Comparison of ENCODE assay signal across 24 cellular contexts in the genomic region with DNA sequence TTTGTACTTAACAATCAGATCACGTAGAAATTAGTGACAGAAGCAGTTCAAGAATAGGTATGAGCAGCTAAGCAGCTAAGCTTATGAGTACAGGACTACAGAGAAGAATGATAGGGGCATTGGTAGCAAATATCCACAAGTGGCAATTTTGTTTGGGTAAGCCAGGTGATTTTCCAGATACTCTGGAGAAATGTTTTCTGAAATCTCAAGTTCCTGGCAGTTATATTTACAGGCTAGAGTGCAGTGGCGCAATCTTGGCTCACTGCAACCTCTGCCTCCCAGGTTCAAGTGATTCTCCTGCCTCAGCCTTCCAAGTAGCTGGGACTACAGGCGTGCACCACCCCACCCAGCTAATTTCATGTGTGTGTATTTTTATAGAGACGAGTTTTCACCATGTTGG. TPM values are rescaled to one million over a fixed set of nuclear protein-coding genes. Genes with fewer than 3 reads are reported as not detected.
DNase-seq lines count a peak whose midpoint lies in the region; ATAC-seq and TF ChIP-seq lines count a peak whose summit lies in the region.
"Had no signal": no experiment of that assay in that cellular context is flagged by ENCODE, and none has a peak within 500 bp of the region (broad histone marks: within the 10 kb centered on the region; RNA-seq: fewer than 3 reads in every experiment).

No MANE protein-coding gene starts in this region.

- H3F3A ChIP-seq in neural progenitor cell (ENCODE audit: low read depth), result no peaks in the 10 kb centered on the region

- no peak overlapping the region for H3K27ac ChIP-seq in neural progenitor cell
- H3K27ac ChIP-seq in gastroesophageal sphincter, result no peak overlapping the region
- H3K27ac ChIP-seq: C4-2B, PC-9, SK-N-MC had no signal

- intact Hi-C loops in activated naive CD4-positive, alpha-beta T cell treated with anti-CD3 and anti-CD28 coated beads for 36 hours (cut with micrococcal nuclease), result no loop called here

- ATAC-seq in T-helper 17 cell, result no peak
- peak; percentile 63 for ATAC-seq in left lobe of liver
- ATAC-seq in HG02610 (IDR thresholded peaks at IDR 0.05; ENCODE audit: unreplicated experiment), result no peak
- no peak for ATAC-seq in gastroesophageal sphincter

- no peak overlapping the region for H3K4me3 Mint-ChIP-seq in activated naive CD4-positive, alpha-beta T cell treated with anti-CD3 and anti-CD28 coated beads, Interleukin-2, amount 50 U/mL, for 24 hours
- no peak overlapping the region for H3K4me3 Mint-ChIP-seq in activated naive CD4-positive, alpha-beta T cell treated with anti-CD3 and anti-CD28 coated beads for 36 hours
- no peak overlapping the region for H3K4me3 Mint-ChIP-seq in T-helper 17 cell
- H3K4me3 Mint-ChIP-seq in progenitor cell of endocrine pancreas (ENCODE audit: low read depth), result no peak overlapping the region
- no peak overlapping the region for H3K4me3 Mint-ChIP-seq in neural progenitor cell

- no peak overlapping the region for H3K9ac ChIP-seq in neural progenitor cell

- H2AFZ ChIP-seq in neural progenitor cell (replicated peaks), result no peak overlapping the region
- H2AFZ ChIP-seq: PC-9 had no signal

- peaks cover 82% of the 10 kb centered on the region for H3K4me1 Mint-ChIP-seq in activated naive CD4-positive, alpha-beta T cell treated with anti-CD3 and anti-CD28 coated beads, Interleukin-2, amount 50 U/mL, for 24 hours
- peaks cover 68% of the 10 kb centered on the region for H3K4me1 Mint-ChIP-seq in activated naive CD4-positive, alpha-beta T cell treated with anti-CD3 and anti-CD28 coated beads for 36 hours (ENCODE audit: low read depth)
- peaks cover 47% of the 10 kb centered on the region for H3K4me1 Mint-ChIP-seq in T-helper 17 cell
- H3K4me1 Mint-ChIP-seq in progenitor cell of endocrine pancreas (ENCODE audit: low read depth), result peaks cover 7% of the 10 kb centered on the region
- peaks cover 12% of the 10 kb centered on the region for H3K4me1 Mint-ChIP-seq in neural progenitor cell

- DNase-seq in activated naive CD4-positive, alpha-beta T cell treated with anti-CD3 and anti-CD28 coated beads for 36 hours, result no peak
- DNase-seq in T-helper 17 cell, result no peak
- DNase-seq in left lobe of liver (ENCODE audit: low spot score), result no peak
- DNase-seq in progenitor cell of endocrine pancreas (ENCODE audit: low spot score, unreplicated experiment), result no peak
- DNase-seq in neural progenitor cell (ENCODE audit: low spot score), result no peak
- DNase-seq: Calu3; CD8-positive, alpha-beta memory T cell; DMS153; GF-D8; Kasumi-1; NCI-H1417; NCI-H187; NCI-H2107; NCI-H2227 treated with DMSO at 0.1 percent for 48 hours; NCI-H510A; NCI-H748 treated with DMSO at 0.1 percent for 48 hours; PC-9; RPMI8226; SHP77 had no signal

- H3K27ac Mint-ChIP-seq in activated naive CD4-positive, alpha-beta T cell treated with anti-CD3 and anti-CD28 coated beads, Interleukin-2, amount 50 U/mL, for 24 hours, result peak overlapping the region; percentile 41
- no peak overlapping the region for H3K27ac Mint-ChIP-seq in activated naive CD4-positive, alpha-beta T cell treated with anti-CD3 and anti-CD28 coated beads for 36 hours
- peak overlapping the region; percentile 45 for H3K27ac Mint-ChIP-seq in T-helper 17 cell
- peak overlapping the region; percentile 56 for H3K27ac Mint-ChIP-seq in progenitor cell of endocrine pancreas
- no peak overlapping the region for H3K27ac Mint-ChIP-seq in neural progenitor cell

- H4K20me1 ChIP-seq in neural progenitor cell (ENCODE audit: low read depth), result peaks cover 75% of the 10 kb centered on the region

- H3K4me2 ChIP-seq in neural progenitor cell, result no peak overlapping the region
- H3K4me2 ChIP-seq: PC-9 had no signal

- no peaks in the 10 kb centered on the region for H3K27me3 ChIP-seq in neural progenitor cell
- no peaks in the 10 kb centered on the region for H3K27me3 ChIP-seq in gastroesophageal sphincter

- CTCF ChIA-PET in activated naive CD4-positive, alpha-beta T cell treated with anti-CD3 and anti-CD28 coated beads for 36 hours (lab: Charles Lee), result no interaction called here

- no peaks in the 10 kb centered on the region for H3K36me3 ChIP-seq in neural progenitor cell
- H3K36me3 ChIP-seq in gastroesophageal sphincter, result no peaks in the 10 kb centered on the region

- H3K9me3 ChIP-seq in T-helper 17 cell (ENCODE audit: control insufficient read depth, low read length, poor library complexity, severe bottlenecking) (no peaks in the 10 kb centered on the region), neural progenitor cell (ENCODE audit: low read depth) (no peaks in the 10 kb centered on the region), gastroesophageal sphincter (no peaks in the 10 kb centered on the region)

- 82 to 93% methylated on average over 2 to 4 of the region's 4 CpGs for WGBS in gastroesophageal sphincter (ENCODE audit: low coverage in 1 of 2), 2 donors

- no peak for TF ChIP-seq CTCF in progenitor cell of endocrine pancreas (IDR thresholded peaks at IDR 0.05; ENCODE audit: unreplicated experiment)
- TF ChIP-seq CTCF in neural progenitor cell (IDR thresholded peaks at IDR 0.05), result no peak
- no peak for TF ChIP-seq CTCF in gastroesophageal sphincter (IDR thresholded peaks at IDR 0.05)

- peaks cover 100% of the 10 kb centered on the region for H3K79me2 ChIP-seq in neural progenitor cell (ENCODE audit: low read depth)

- no peak overlapping the region for H3K4me3 ChIP-seq in neural progenitor cell
- no peak overlapping the region for H3K4me3 ChIP-seq in gastroesophageal sphincter
- H3K4me3 ChIP-seq: PC-9, SK-N-MC had no signal

- TF ChIP-seq EP300 in gastroesophageal sphincter (IDR thresholded peaks at IDR 0.05), result no peak

- H3K27me3 Mint-ChIP-seq in activated naive CD4-positive, alpha-beta T cell treated with anti-CD3 and anti-CD28 coated beads, Interleukin-2, amount 50 U/mL, for 24 hours, result no peaks in the 10 kb centered on the region
- H3K27me3 Mint-ChIP-seq in activated naive CD4-positive, alpha-beta T cell treated with anti-CD3 and anti-CD28 coated beads for 36 hours (ENCODE audit: low read depth), result no peaks in the 10 kb centered on the region
- no peaks in the 10 kb centered on the region for H3K27me3 Mint-ChIP-seq in T-helper 17 cell
- no peaks in the 10 kb centered on the region for H3K27me3 Mint-ChIP-seq in progenitor cell of endocrine pancreas
- H3K27me3 Mint-ChIP-seq in neural progenitor cell (ENCODE audit: insufficient read depth, low read depth), result no peaks in the 10 kb centered on the region
- H3K27me3 Mint-ChIP-seq: CD8-positive, alpha-beta memory T cell had no signal

- H3K36me3 Mint-ChIP-seq in activated naive CD4-positive, alpha-beta T cell treated with anti-CD3 and anti-CD28 coated beads, Interleukin-2, amount 50 U/mL, for 24 hours, result peaks cover 3% of the 10 kb centered on the region
- H3K36me3 Mint-ChIP-seq in activated naive CD4-positive, alpha-beta T cell treated with anti-CD3 and anti-CD28 coated beads for 36 hours (ENCODE audit: low read depth), result peaks cover 5% of the 10 kb centered on the region
- H3K36me3 Mint-ChIP-seq in T-helper 17 cell (ENCODE audit: low read depth) (no peaks in the 10 kb centered on the region), progenitor cell of endocrine pancreas (ENCODE audit: insufficient read depth) (no peaks in the 10 kb centered on the region), neural progenitor cell (peaks cover 12% of the 10 kb centered on the region)

- no peaks in the 10 kb centered on the region for H3K4me1 ChIP-seq in neural progenitor cell
- H3K4me1 ChIP-seq in gastroesophageal sphincter, result peaks cover 3 to 63% (median 12%) of the 10 kb centered on the region in 3 donors

- no peaks in the 10 kb centered on the region for H3K9me3 Mint-ChIP-seq in activated naive CD4-positive, alpha-beta T cell treated with anti-CD3 and anti-CD28 coated beads, Interleukin-2, amount 50 U/mL, for 24 hours
- H3K9me3 Mint-ChIP-seq in activated naive CD4-positive, alpha-beta T cell treated with anti-CD3 and anti-CD28 coated beads for 36 hours, result no peaks in the 10 kb centered on the region
- H3K9me3 Mint-ChIP-seq in progenitor cell of endocrine pancreas (ENCODE audit: low read depth), result no peaks in the 10 kb centered on the region
- H3K9me3 Mint-ChIP-seq in neural progenitor cell, result peaks cover 2% of the 10 kb centered on the region
- H3K9me3 Mint-ChIP-seq: CD8-positive, alpha-beta memory T cell had no signal

- no peak for TF ChIP-seq POLR2A in gastroesophageal sphincter (IDR thresholded peaks at IDR 0.05)

RNA-seq across cellular contexts. Expression of gene ARID4B, which starts 55.1 kb away (rescaled TPM):
- 10 to 100 TPM; 39.9 to 43.8 TPM for total RNA-seq in activated naive CD4-positive, alpha-beta T cell treated with anti-CD3 and anti-CD28 coated beads for 36 hours
- total RNA-seq in T-helper 17 cell (100 to 1,000 TPM; 163 to 182 TPM), left lobe of liver (10.9 TPM), progenitor cell of endocrine pancreas (66.5 and 68.8 TPM in 2 replicates), neural progenitor cell (ENCODE audit: low replicate concordance) (38.5 and 65.8 TPM in 2 replicates), gastroesophageal sphincter (10 to 100 TPM; 26.7 to 49.2 (median 39.1) TPM)

RNA-seq across cellular contexts. Expression of gene GGPS1, which starts 55.5 kb away (rescaled TPM):
- 10 to 100 TPM; 35.3 to 36.9 TPM for total RNA-seq in activated naive CD4-positive, alpha-beta T cell treated with anti-CD3 and anti-CD28 coated beads for 36 hours
- 10 to 100 TPM; 28.0 to 28.2 TPM for total RNA-seq in T-helper 17 cell
- 8.6 TPM for total RNA-seq in left lobe of liver
- total RNA-seq in progenitor cell of endocrine pancreas, result 43.3 and 50.6 TPM in 2 replicates
- 52.5 and 65.1 TPM in 2 replicates for total RNA-seq in neural progenitor cell (ENCODE audit: low replicate concordance)
- 10 to 100 TPM; 30.5 to 36.2 (median 31.3) TPM for total RNA-seq in gastroesophageal sphincter

Comparison
In these comparisons a context has a peak if more than half of its experiments do, and no peak if none do; other contexts are left out.
1. H3K27ac Mint-ChIP-seq: peak in activated naive CD4-positive, alpha-beta T cell treated with anti-CD3 and anti-CD28 coated beads, Interleukin-2, amount 50 U/mL, for 24 hours (single experiment), T-helper 17 cell (single experiment) and progenitor cell of endocrine pancreas (single experiment); none in activated naive CD4-positive, alpha-beta T cell treated with anti-CD3 and anti-CD28 coated beads for 36 hours (single experiment) and neural progenitor cell (single experiment).